In the genomic region with DNA sequence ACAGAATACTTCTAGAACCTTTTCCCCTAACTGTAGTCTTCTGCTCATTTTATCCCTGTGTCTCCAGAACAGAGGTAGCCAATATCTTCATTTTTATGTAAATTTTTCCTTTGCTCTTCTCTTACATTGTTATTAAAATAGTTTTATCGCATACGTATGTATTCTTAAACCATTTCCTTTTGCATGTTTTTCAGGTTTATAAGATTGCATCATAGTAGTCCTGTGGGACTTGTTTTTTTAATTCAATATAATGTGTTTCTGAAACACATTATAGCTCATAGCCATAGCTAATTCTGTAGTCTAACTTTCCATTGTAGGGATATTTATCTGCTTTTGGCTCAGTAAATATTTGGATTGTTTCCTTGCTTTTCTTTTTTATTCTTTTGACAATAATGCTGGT, we compare ENCODE assay signal across 19 cellular contexts.
"Had no signal": no experiment of that assay in that cellular context is flagged by ENCODE, and none has a peak within 500 bp of the region (broad histone marks: within the 10 kb centered on the region; RNA-seq: fewer than 3 reads in every experiment).

No MANE protein-coding gene starts in this region.

- H3K27ac Mint-ChIP-seq: activated naive CD8-positive, alpha-beta T cell treated with anti-CD3 and anti-CD28 coated beads for 36 hours; naive B cell had no signal

- H3K4me3 ChIP-seq: breast epithelium, colonic mucosa, lung, stomach, thyroid gland, uterus had no signal

- H3K27ac ChIP-seq: breast epithelium, colonic mucosa, epithelial cell of prostate, stomach, thyroid gland, uterus, VCaP had no signal

- H3K9me3 ChIP-seq: breast epithelium, colonic mucosa, stomach, thyroid gland, uterus had no signal

- H3K4me1 Mint-ChIP-seq: activated naive CD8-positive, alpha-beta T cell treated with anti-CD3 and anti-CD28 coated beads for 36 hours; naive B cell had no signal

- ATAC-seq: left cardiac atrium had no signal

- H3K36me3 Mint-ChIP-seq: activated naive CD8-positive, alpha-beta T cell treated with anti-CD3 and anti-CD28 coated beads for 36 hours; immature natural killer cell; naive B cell had no signal

- H3K36me3 ChIP-seq: breast epithelium, colonic mucosa, stomach, thyroid gland, uterus had no signal

- H3K27me3 ChIP-seq: breast epithelium, colonic mucosa, stomach, thyroid gland, uterus had no signal

- H3K4me1 ChIP-seq: breast epithelium, colonic mucosa, uterus had no signal

- DNase-seq: activated CD4-positive, alpha-beta T cell treated with anti-CD3 and anti-CD28 coated beads for 48 hours; activated gamma-delta T cell; activated naive CD8-positive, alpha-beta T cell treated with anti-CD3 and anti-CD28 coated beads for 36 hours; anterior cingulate cortex; colonic mucosa; effector CD8-positive, alpha-beta T cell; left cardiac atrium; naive B cell; retina; small intestine; stomach; T1000; thyroid gland; uterus had no signal

- H3K27me3 Mint-ChIP-seq: naive B cell had no signal

- H3K4me3 Mint-ChIP-seq: activated naive CD8-positive, alpha-beta T cell treated with anti-CD3 and anti-CD28 coated beads for 36 hours; immature natural killer cell; naive B cell had no signal
